In genomic region chr12:117236456-117237001, GRCh38 we compare ENCODE assay signal across 8 cellular contexts. TPM values are rescaled to one million over a fixed set of nuclear protein-coding genes. Genes with fewer than 3 reads are reported as not detected.
A peak's percentile ranks its signal among the peaks of the same experiment; 100 is the strongest.
DNase-seq lines count a peak whose midpoint lies in the region; ATAC-seq and TF ChIP-seq lines count a peak whose summit lies in the region.

No MANE protein-coding gene starts in this region.

- intact Hi-C loops in Right ventricle myocardium superior (cut with DNase I) (loop anchor here (2.0 to 10.0 kb wide), 3 partner anchors 348 to 600 kb away; no protein-coding TSS in a partner anchor), upper lobe of right lung (cut with DNase I) (no loop called here)

- H2AFZ ChIP-seq in DND-41 (ENCODE audit: low read depth, low read length), result no peak overlapping the region

- no peaks in the 10 kb centered on the region for H4K20me1 ChIP-seq in DND-41 (ENCODE audit: insufficient read depth, low read length)

- H3K4me2 ChIP-seq in DND-41 (ENCODE audit: insufficient read depth, low read length), result no peak overlapping the region

- H3K4me1 ChIP-seq in DND-41 (ENCODE audit: insufficient read depth, low read length), result no peaks in the 10 kb centered on the region
- H3K4me1 ChIP-seq in RWPE2 (ENCODE audit: insufficient read depth, poor library complexity, severe bottlenecking), result no peaks in the 10 kb centered on the region
- no peaks in the 10 kb centered on the region for H3K4me1 ChIP-seq in upper lobe of right lung

- H3K4me3 ChIP-seq in DND-41 (ENCODE audit: low read depth in 1 of 2, low read length in 2 of 2), result no peak overlapping the region
- H3K4me3 ChIP-seq in RWPE2 (ENCODE audit: severe bottlenecking), result no peak overlapping the region
- H3K4me3 ChIP-seq in upper lobe of right lung, result no peak overlapping the region

- TF ChIP-seq CTCF in DND-41 (IDR thresholded peaks at IDR 0.05; ENCODE audit: borderline replicate concordance, extremely low read depth, low read length, poor library complexity, severe bottlenecking) (peak; percentile 90), RWPE2 (IDR thresholded peaks at IDR 0.05; ENCODE audit: poor library complexity, severe bottlenecking) (peak; percentile 86), upper lobe of right lung (IDR thresholded peaks at IDR 0.05) (peak; percentile 79)

- H3K27me3 ChIP-seq in DND-41 (ENCODE audit: insufficient read depth, low read length, poor library complexity), result peaks cover 31% of the 10 kb centered on the region
- no peaks in the 10 kb centered on the region for H3K27me3 ChIP-seq in RWPE2 (ENCODE audit: insufficient read depth, poor library complexity, severe bottlenecking)
- H3K27me3 ChIP-seq in upper lobe of right lung, result peaks cover 17% of the 10 kb centered on the region

- no peaks in the 10 kb centered on the region for H3K36me3 ChIP-seq in DND-41 (ENCODE audit: insufficient read depth, low read length)
- H3K36me3 ChIP-seq in RWPE2 (ENCODE audit: low read depth), result no peaks in the 10 kb centered on the region
- no peaks in the 10 kb centered on the region for H3K36me3 ChIP-seq in upper lobe of right lung

- DNase-seq in DND-41, result peak; percentile 81
- DNase-seq in LoVo (ENCODE audit: low spot score), result peak; percentile 63
- peak; percentile 82 for DNase-seq in RWPE2 (ENCODE audit: low spot score)
- peak; percentile 53 for DNase-seq in activated gamma-delta T cell treated with anti-CD3 and anti-CD28 coated beads, Interleukin-2, amount 50 U/mL, for 16 hours (ENCODE audit: low read depth)
- peak; percentile 88 for DNase-seq in Right ventricle myocardium superior
- peak; percentile 59 for DNase-seq in pons (ENCODE audit: low spot score)
- DNase-seq in upper lobe of right lung, result peak; percentile 92

- no peak overlapping the region for H3K9ac ChIP-seq in DND-41 (ENCODE audit: low read depth, low read length)

- H3K9me3 ChIP-seq in DND-41 (ENCODE audit: insufficient read depth, low read length, severe bottlenecking) (no peaks in the 10 kb centered on the region), RWPE2 (ENCODE audit: severe bottlenecking) (no peaks in the 10 kb centered on the region), upper lobe of right lung (no peaks in the 10 kb centered on the region)

- no peak overlapping the region for H3K27ac ChIP-seq in DND-41 (ENCODE audit: low read length)
- no peak overlapping the region for H3K27ac ChIP-seq in RWPE2 (ENCODE audit: poor library complexity, severe bottlenecking)
- H3K27ac ChIP-seq in upper lobe of right lung, result no peak overlapping the region

- no peaks in the 10 kb centered on the region for H3K79me2 ChIP-seq in DND-41 (ENCODE audit: insufficient read depth, low read length)

- ATAC-seq in DND-41 (ENCODE audit: insufficient read depth, low read depth), result peak; percentile 90
- peak; percentile 84 for ATAC-seq in RWPE2 (ENCODE audit: low read depth)
- peak; percentile 79 for ATAC-seq in Right ventricle myocardium superior (ENCODE audit: poor library complexity)
- ATAC-seq in upper lobe of right lung, result peak; percentile 78
- ATAC-seq in HG03460 (IDR thresholded peaks at IDR 0.05; ENCODE audit: unreplicated experiment), result no peak

RNA-seq across cellular contexts. Expression of gene FBXO21, which starts 46.3 kb away (rescaled TPM):
- total RNA-seq in Right ventricle myocardium superior, result 35.3 TPM
- 41.4 TPM for total RNA-seq in upper lobe of right lung
